In the genomic region with DNA sequence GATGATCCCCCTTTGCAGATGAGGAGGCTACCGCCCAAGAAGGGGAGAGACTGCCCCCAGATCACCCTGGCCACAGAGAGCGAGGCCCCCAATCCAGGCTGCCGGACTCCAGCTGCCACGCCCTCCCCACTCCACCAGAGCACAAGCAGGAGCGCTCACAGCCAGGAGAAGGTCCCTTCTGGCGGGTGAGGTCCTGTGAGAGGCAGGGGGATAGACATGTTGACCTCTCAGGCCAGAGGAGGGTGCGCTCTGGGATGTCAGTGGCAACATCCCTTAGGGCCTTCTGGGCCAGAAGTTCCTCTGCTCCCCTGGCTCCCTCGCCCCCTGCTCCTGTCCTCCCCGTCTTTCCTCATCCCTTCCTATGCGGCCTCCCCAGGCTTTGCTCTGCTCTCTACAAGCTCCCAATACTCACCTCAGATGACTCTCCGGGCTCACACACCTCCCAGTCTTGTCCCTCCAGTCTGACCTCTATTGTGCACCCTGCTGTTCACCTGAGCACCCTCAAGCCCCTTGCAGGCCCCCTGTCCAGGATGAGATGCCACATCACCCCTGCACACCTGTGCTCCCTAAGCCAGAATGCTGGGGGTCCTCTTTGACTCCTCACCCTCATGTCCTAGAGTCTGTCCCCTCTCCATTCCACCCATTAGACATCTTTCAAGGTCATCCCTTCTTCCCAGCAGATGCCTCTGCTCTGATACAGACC, we compare ENCODE assay signal across 9 cellular contexts.
DNase-seq lines count a peak whose midpoint lies in the region; ATAC-seq and TF ChIP-seq lines count a peak whose summit lies in the region.
"Had no signal": no experiment of that assay in that cellular context is flagged by ENCODE, and none has a peak within 500 bp of the region (broad histone marks: within the 10 kb centered on the region; RNA-seq: fewer than 3 reads in every experiment).

No MANE protein-coding gene starts in this region.

- no peaks in the 10 kb centered on the region for H3K36me3 ChIP-seq in OCI-LY1 (ENCODE audit: insufficient read depth, low read length)
- no peaks in the 10 kb centered on the region for H3K36me3 ChIP-seq in rectal smooth muscle tissue (ENCODE audit: control insufficient read depth, insufficient read depth, low read length)

- no peaks in the 10 kb centered on the region for H3K9me3 ChIP-seq in OCI-LY1 (ENCODE audit: low read length)

- H3K79me2 ChIP-seq in OCI-LY1 (ENCODE audit: insufficient read depth, low read length): no peaks in the 10 kb centered on the region

- H3K4me1 ChIP-seq in OCI-LY1 (ENCODE audit: insufficient read depth, low read length, severe bottlenecking) (peaks cover 11% of the 10 kb centered on the region), rectal smooth muscle tissue (ENCODE audit: control insufficient read depth, insufficient read depth, low read length) (peaks cover 24% of the 10 kb centered on the region)

- no peak for TF ChIP-seq CTCF in OCI-LY1 (IDR thresholded peaks at IDR 0.05; ENCODE audit: low read length)
- no peak for TF ChIP-seq CTCF in GM13977 (IDR thresholded peaks at IDR 0.05; ENCODE audit: extremely low read depth, insufficient read depth, missing control alignments)

- H3F3A ChIP-seq in OCI-LY1 (ENCODE audit: insufficient read depth, low read length): no peaks in the 10 kb centered on the region

- peak overlapping the region; percentile 72; the same call in 1 of the 2 replicates for H3K4me2 ChIP-seq in OCI-LY1 (ENCODE audit: low read length)

- no peaks in the 10 kb centered on the region for H3K9me2 ChIP-seq in OCI-LY1 (ENCODE audit: low read depth, low read length)

- H3K27ac ChIP-seq in OCI-LY1 (ENCODE audit: low read depth, low read length, poor library complexity, severe bottlenecking) (no peak overlapping the region), rectal smooth muscle tissue (ENCODE audit: low read depth, low read length) (peak overlapping the region; percentile 75)

- no peak overlapping the region for H2AFZ ChIP-seq in OCI-LY1 (ENCODE audit: low read length)

- peaks cover 10% of the 10 kb centered on the region for H3K27me3 ChIP-seq in OCI-LY1 (ENCODE audit: insufficient read depth, low read length)
- peaks cover 2% of the 10 kb centered on the region for H3K27me3 ChIP-seq in rectal smooth muscle tissue (ENCODE audit: control insufficient read depth, insufficient read depth, low read length)

- in situ Hi-C loops in GM13977 (cut with MboI; ENCODE audit: low pct_unique_long_range_greater_than_20kb, low sequenced_read_pairs, unreplicated experiment): loop anchor here (5.0 to 25.0 kb wide), 3 partner anchors 132 to 417 kb away; a partner anchor contains a TSS

- H4K20me1 ChIP-seq in OCI-LY1 (ENCODE audit: insufficient read depth, low read length): no peaks in the 10 kb centered on the region

- DNase-seq in DMS53 (lab: John Stamatoyannopoulos, UW) (peak; percentile 63), DMS53 treated with DMSO at 0.1 percent for 48 hours (lab: John Stamatoyannopoulos, UW; ENCODE audit: unreplicated experiment) (no peak), ecto neural progenitor cell (ENCODE audit: low spot score) (peak; percentile 55), GM13977 (ENCODE audit: low spot score) (no peak)
- DNase-seq: 8988T had no signal

- H3K9ac ChIP-seq in OCI-LY1 (ENCODE audit: low read length): no peak overlapping the region
- H3K9ac ChIP-seq in rectal smooth muscle tissue (ENCODE audit: low read length): no peak overlapping the region

- ATAC-seq in GM18861 (IDR thresholded peaks at IDR 0.05; ENCODE audit: unreplicated experiment) (no peak), GM19351 (IDR thresholded peaks at IDR 0.05; ENCODE audit: unreplicated experiment) (no peak)

- H3K4me3 ChIP-seq in OCI-LY1 (ENCODE audit: low read depth, low read length, poor library complexity, severe bottlenecking): no peak overlapping the region
- no peak overlapping the region for H3K4me3 ChIP-seq in rectal smooth muscle tissue (ENCODE audit: low read length)

Comparison
In these comparisons a context has a peak if more than half of its experiments do, and no peak if none do; other contexts are left out.
1. DNase-seq: peak in DMS53 (single experiment) and ecto neural progenitor cell (single experiment); none in DMS53 treated with DMSO at 0.1 percent for 48 hours (single experiment) and GM13977 (single experiment).